ENCODE assay signal across 8 cellular contexts in the genomic region with DNA sequence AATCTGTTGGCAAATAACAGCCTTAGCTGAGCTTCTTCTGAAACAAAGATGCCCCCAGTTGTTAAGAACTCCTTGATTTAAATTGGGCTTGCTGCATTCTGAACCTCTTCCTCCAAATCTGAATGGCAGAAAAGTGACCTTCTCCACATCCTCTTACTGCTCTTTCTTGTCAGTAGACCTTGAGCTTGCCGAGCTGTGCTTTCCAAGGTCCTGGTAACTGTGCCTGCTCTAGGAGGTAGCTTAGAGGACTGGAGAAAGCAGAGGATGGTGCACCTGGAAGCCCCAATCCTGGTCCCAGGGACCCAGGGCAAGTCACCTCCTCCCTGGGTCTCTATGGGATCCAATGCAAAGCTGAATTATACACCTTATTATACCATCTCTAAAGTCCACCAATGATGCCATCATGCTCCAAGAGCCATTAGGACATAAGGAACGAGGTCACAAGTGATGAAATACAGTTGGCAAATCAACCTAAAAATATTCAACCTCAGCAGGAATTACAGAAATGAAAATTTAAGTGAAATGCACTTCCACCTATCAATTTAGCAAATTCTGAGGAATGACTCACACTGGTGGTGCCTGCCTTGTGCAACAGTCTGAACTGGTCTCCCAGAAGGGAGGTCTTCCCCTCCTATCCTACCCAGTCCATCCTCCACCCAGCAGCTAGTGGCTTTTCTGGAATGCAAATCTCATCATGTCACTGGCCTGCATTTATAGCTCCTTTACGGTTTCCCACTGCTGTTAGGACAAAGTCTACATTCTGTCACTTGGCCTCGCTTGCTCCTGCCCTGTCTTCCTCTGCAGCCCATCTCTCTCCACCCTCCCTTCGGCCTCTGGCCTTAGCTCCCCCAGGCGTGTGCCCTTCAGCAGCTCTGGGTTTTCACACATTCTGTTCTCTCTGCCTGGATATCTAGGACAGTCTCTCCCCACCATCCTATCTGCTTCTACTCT. TPM values are rescaled to one million over a fixed set of nuclear protein-coding genes. Genes with fewer than 3 reads are reported as not detected.
DNase-seq lines count a peak whose midpoint lies in the region; ATAC-seq and TF ChIP-seq lines count a peak whose summit lies in the region.

No MANE protein-coding gene starts in this region.

- peak overlapping the region; percentile 2 for H3K27ac Mint-ChIP-seq in dendritic cell treated with granulocyte-macrophage colony-stimulating factor and Interleukin-4, amounts not matched to agents 40 ng/mL and 50 ng/mL, for 4 days

- TF ChIP-seq CTCF in AG09319 (IDR thresholded peaks at IDR 0.05; ENCODE audit: low read depth, low read length) (no peak), GM10248 (IDR thresholded peaks at IDR 0.05; ENCODE audit: control extremely low read depth, extremely low read depth, low read depth, missing control alignments) (no peak)

- peaks cover 58% of the 10 kb centered on the region for H3K4me1 Mint-ChIP-seq in dendritic cell treated with granulocyte-macrophage colony-stimulating factor and Interleukin-4, amounts not matched to agents 40 ng/mL and 50 ng/mL, for 4 days (ENCODE audit: low read depth)

- intact Hi-C loops in dendritic cell treated with granulocyte-macrophage colony-stimulating factor and Interleukin-4, amounts not matched to agents 40 ng/mL and 50 ng/mL, for 4 days (cut with micrococcal nuclease) = no loop called here

- no peaks in the 10 kb centered on the region for H3K27me3 Mint-ChIP-seq in dendritic cell treated with granulocyte-macrophage colony-stimulating factor and Interleukin-4, amounts not matched to agents 40 ng/mL and 50 ng/mL, for 4 days

- CTCF ChIA-PET in GM10248 (lab: Yijun Ruan, JAX) = interaction anchor here (0.7 to 2.2 kb wide), 7 partner anchors 9 to 98 kb away, joined by 3 to 16 read pairs (median 3); no protein-coding TSS in a partner anchor

- POLR2A ChIA-PET in GM10248 (lab: Yijun Ruan, JAX) = no interaction called here

- H3K9me3 Mint-ChIP-seq in dendritic cell treated with granulocyte-macrophage colony-stimulating factor and Interleukin-4, amounts not matched to agents 40 ng/mL and 50 ng/mL, for 4 days = no peaks in the 10 kb centered on the region

- no peak for ATAC-seq in GM19455 (IDR thresholded peaks at IDR 0.05; ENCODE audit: unreplicated experiment)

- DNase-seq in AG09319 (ENCODE audit: extremely low read depth, low read depth) = peak; percentile 77
- peak; percentile 96 for DNase-seq in MV-4-11 (lab: John Stamatoyannopoulos, UW)
- peak; percentile 63 for DNase-seq in myocyte (ENCODE audit: low read depth)
- DNase-seq in NCI-H1092 (lab: John Stamatoyannopoulos, UW) = no peak
- DNase-seq in GM10248 (ENCODE audit: extremely low spot score) = no peak
- no peak for DNase-seq in NCI-H1694 treated with DMSO at 0.1 percent for 48 hours (lab: John Stamatoyannopoulos, UW)

- no peaks in the 10 kb centered on the region for H3K36me3 Mint-ChIP-seq in dendritic cell treated with granulocyte-macrophage colony-stimulating factor and Interleukin-4, amounts not matched to agents 40 ng/mL and 50 ng/mL, for 4 days (ENCODE audit: low read depth)

- H3K4me3 Mint-ChIP-seq in dendritic cell treated with granulocyte-macrophage colony-stimulating factor and Interleukin-4, amounts not matched to agents 40 ng/mL and 50 ng/mL, for 4 days = no peak overlapping the region

RNA-seq across cellular contexts. Expression of gene TOM1L2, which starts 36.6 kb away (rescaled TPM):
- total RNA-seq in myocyte = 100 and 178 TPM in 2 replicates
- 104 TPM for polyA plus RNA-seq in myocyte (2012)

RNA-seq across cellular contexts. Expression of gene DRC3, which starts 37.1 kb away (rescaled TPM):
- total RNA-seq in myocyte = 1.0 and 1.6 TPM in 2 replicates
- 5.2 TPM for polyA plus RNA-seq in myocyte (2012)

Comparison
In these comparisons a context has a peak if more than half of its experiments do, and no peak if none do; other contexts are left out.
1. DNase-seq: peak in AG09319 (single experiment), MV-4-11 (single experiment) and myocyte (single experiment); none in NCI-H1092 (single experiment), GM10248 (single experiment) and NCI-H1694 treated with DMSO at 0.1 percent for 48 hours (single experiment).